9 cellular contexts compared by ENCODE assay signal in genomic region chr5:93611900-93612898, GRCh38. TPM values are rescaled to one million over a fixed set of nuclear protein-coding genes. Genes with fewer than 3 reads are reported as not detected.
A peak's percentile ranks its signal among the peaks of the same experiment; 100 is the strongest.
DNase-seq lines count a peak whose midpoint lies in the region; ATAC-seq lines count a peak whose summit lies in the region.
"Had no signal": no experiment of that assay in that cellular context is flagged by ENCODE, and none has a peak within 500 bp of the region (broad histone marks: within the 10 kb centered on the region; RNA-seq: fewer than 3 reads in every experiment).

No MANE protein-coding gene starts in this region.

- peaks cover 2% of the 10 kb centered on the region for H3K36me3 Mint-ChIP-seq in activated naive CD8-positive, alpha-beta T cell treated with anti-CD3 and anti-CD28 coated beads, Interleukin-2, amount 10 ng/mL, durations not matched to agents 7 days and 5 days
- H3K36me3 Mint-ChIP-seq in activated naive CD8-positive, alpha-beta T cell treated with anti-CD3 and anti-CD28 coated beads, Interleukin-2, amount 50 U/mL, for 24 hours (ENCODE audit: low read depth): no peaks in the 10 kb centered on the region

- no peaks in the 10 kb centered on the region for H3K4me1 ChIP-seq in SJCRH30

- POLR2A ChIA-PET in activated naive CD8-positive, alpha-beta T cell treated with anti-CD3 and anti-CD28 coated beads, Interleukin-2, amount 10 ng/mL, durations not matched to agents 7 days and 5 days (lab: Charles Lee): interaction anchor here (1.1 kb wide), 1 partner anchor 25 kb away, joined by 6 read pairs; no protein-coding TSS in a partner anchor

- H3K27ac Mint-ChIP-seq in activated naive CD8-positive, alpha-beta T cell treated with anti-CD3 and anti-CD28 coated beads, Interleukin-2, amount 10 ng/mL, durations not matched to agents 7 days and 5 days: no peak overlapping the region
- H3K27ac Mint-ChIP-seq in activated naive CD8-positive, alpha-beta T cell treated with anti-CD3 and anti-CD28 coated beads, Interleukin-2, amount 50 U/mL, for 24 hours: no peak overlapping the region
- peak overlapping the region in 1 of 2 donors; percentile 85 for H3K27ac Mint-ChIP-seq in stimulated activated naive CD8-positive, alpha-beta T cell treated with anti-CD3 and anti-CD28 coated beads, Interleukin-15, amount 100 ng/mL, for 72 hours

- H3K27ac ChIP-seq in SJCRH30: no peak overlapping the region
- H3K27ac ChIP-seq: tibial artery had no signal

- H3K9me3 Mint-ChIP-seq in activated naive CD8-positive, alpha-beta T cell treated with anti-CD3 and anti-CD28 coated beads, Interleukin-2, amount 10 ng/mL, durations not matched to agents 7 days and 5 days: peaks cover 1% of the 10 kb centered on the region
- H3K9me3 Mint-ChIP-seq in activated naive CD8-positive, alpha-beta T cell treated with anti-CD3 and anti-CD28 coated beads, Interleukin-2, amount 50 U/mL, for 24 hours: peaks cover 17% of the 10 kb centered on the region
- H3K9me3 Mint-ChIP-seq in stimulated activated naive CD8-positive, alpha-beta T cell treated with anti-CD3 and anti-CD28 coated beads, Interleukin-15, amount 100 ng/mL, for 72 hours: no peaks in the 10 kb centered on the region

- peak overlapping the region; percentile 49 for H3K4me3 ChIP-seq in SJCRH30
- H3K4me3 ChIP-seq: tibial artery had no signal

- peaks cover 86% of the 10 kb centered on the region for H3K27me3 Mint-ChIP-seq in activated naive CD8-positive, alpha-beta T cell treated with anti-CD3 and anti-CD28 coated beads, Interleukin-2, amount 10 ng/mL, durations not matched to agents 7 days and 5 days
- peaks cover 83% of the 10 kb centered on the region for H3K27me3 Mint-ChIP-seq in activated naive CD8-positive, alpha-beta T cell treated with anti-CD3 and anti-CD28 coated beads, Interleukin-2, amount 50 U/mL, for 24 hours
- peaks cover 83% of the 10 kb centered on the region for H3K27me3 Mint-ChIP-seq in stimulated activated naive CD8-positive, alpha-beta T cell treated with anti-CD3 and anti-CD28 coated beads, Interleukin-15, amount 100 ng/mL, for 72 hours

- no peaks in the 10 kb centered on the region for H3K9me3 ChIP-seq in SJCRH30 (replicated peaks)
- H3K9me3 ChIP-seq: tibial artery had no signal

- peaks cover 10% of the 10 kb centered on the region for H3K4me1 Mint-ChIP-seq in activated naive CD8-positive, alpha-beta T cell treated with anti-CD3 and anti-CD28 coated beads, Interleukin-2, amount 10 ng/mL, durations not matched to agents 7 days and 5 days
- peaks cover 2% of the 10 kb centered on the region for H3K4me1 Mint-ChIP-seq in activated naive CD8-positive, alpha-beta T cell treated with anti-CD3 and anti-CD28 coated beads, Interleukin-2, amount 50 U/mL, for 24 hours
- peaks cover 18% of the 10 kb centered on the region for H3K4me1 Mint-ChIP-seq in stimulated activated naive CD8-positive, alpha-beta T cell treated with anti-CD3 and anti-CD28 coated beads, Interleukin-15, amount 100 ng/mL, for 72 hours

- no peak for ATAC-seq in activated naive CD8-positive, alpha-beta T cell treated with anti-CD3 and anti-CD28 coated beads, Interleukin-2, amount 10 ng/mL, durations not matched to agents 7 days and 5 days (ENCODE audit: low read depth)
- no peak for ATAC-seq in activated naive CD8-positive, alpha-beta T cell treated with anti-CD3 and anti-CD28 coated beads, Interleukin-2, amount 50 U/mL, for 24 hours
- peak; percentile 15 for ATAC-seq in stimulated activated naive CD8-positive, alpha-beta T cell treated with anti-CD3 and anti-CD28 coated beads, Interleukin-15, amount 100 ng/mL, for 72 hours
- ATAC-seq in GM21529 (IDR thresholded peaks at IDR 0.05; ENCODE audit: unreplicated experiment) (no peak), GM18520 (IDR thresholded peaks at IDR 0.05; ENCODE audit: unreplicated experiment) (no peak), GM18858 (IDR thresholded peaks at IDR 0.05; ENCODE audit: unreplicated experiment) (no peak)

- H3K36me3 ChIP-seq in SJCRH30: no peaks in the 10 kb centered on the region
- H3K36me3 ChIP-seq: tibial artery had no signal

- H3K27me3 ChIP-seq in SJCRH30: no peaks in the 10 kb centered on the region

- peak; percentile 39 for DNase-seq in activated naive CD8-positive, alpha-beta T cell treated with anti-CD3 and anti-CD28 coated beads, Interleukin-2, amount 10 ng/mL, durations not matched to agents 7 days and 5 days
- no peak for DNase-seq in activated naive CD8-positive, alpha-beta T cell treated with anti-CD3 and anti-CD28 coated beads, Interleukin-2, amount 50 U/mL, for 24 hours
- peak; percentile 40 to 54 for DNase-seq in SJCRH30
- peak; percentile 43 for DNase-seq in iris pigment epithelial cell (ENCODE audit: low read depth)
- no peak for DNase-seq in stimulated activated naive CD8-positive, alpha-beta T cell treated with anti-CD3 and anti-CD28 coated beads, Interleukin-15, amount 100 ng/mL, for 72 hours
- DNase-seq: tibial artery had no signal

- H3K4me3 Mint-ChIP-seq in activated naive CD8-positive, alpha-beta T cell treated with anti-CD3 and anti-CD28 coated beads, Interleukin-2, amount 10 ng/mL, durations not matched to agents 7 days and 5 days: no peak overlapping the region
- H3K4me3 Mint-ChIP-seq in activated naive CD8-positive, alpha-beta T cell treated with anti-CD3 and anti-CD28 coated beads, Interleukin-2, amount 50 U/mL, for 24 hours: no peak overlapping the region
- H3K4me3 Mint-ChIP-seq in stimulated activated naive CD8-positive, alpha-beta T cell treated with anti-CD3 and anti-CD28 coated beads, Interleukin-15, amount 100 ng/mL, for 72 hours: peak overlapping the region; percentile 4 to 14

RNA-seq across cellular contexts. Expression of gene NR2F1, which starts 29.2 kb away (rescaled TPM):
- total RNA-seq in activated naive CD8-positive, alpha-beta T cell treated with anti-CD3 and anti-CD28 coated beads, Interleukin-2, amount 10 ng/mL, durations not matched to agents 7 days and 5 days: not detected
- 18.2 and 18.7 TPM in 2 replicates for total RNA-seq in SJCRH30 (2014; rRNA removed; shearing (Covaris generic))

RNA-seq across cellular contexts. Expression of gene NR2F1-AS1, which starts 31.2 kb away (rescaled TPM):
- not detected for total RNA-seq in activated naive CD8-positive, alpha-beta T cell treated with anti-CD3 and anti-CD28 coated beads, Interleukin-2, amount 10 ng/mL, durations not matched to agents 7 days and 5 days
- total RNA-seq in SJCRH30 (2014; rRNA removed; shearing (Covaris generic)): 11.3 and 12.4 TPM in 2 replicates

Comparison
In these comparisons a context has a peak if more than half of its experiments do, and no peak if none do; other contexts are left out.
1. DNase-seq: peak in activated naive CD8-positive, alpha-beta T cell treated with anti-CD3 and anti-CD28 coated beads, Interleukin-2, amount 10 ng/mL, durations not matched to agents 7 days and 5 days (single experiment), SJCRH30 (2 of 2) and iris pigment epithelial cell (single experiment); none in activated naive CD8-positive, alpha-beta T cell treated with anti-CD3 and anti-CD28 coated beads, Interleukin-2, amount 50 U/mL, for 24 hours (single experiment) and stimulated activated naive CD8-positive, alpha-beta T cell treated with anti-CD3 and anti-CD28 coated beads, Interleukin-15, amount 100 ng/mL, for 72 hours (0 of 2).
2. H3K4me3 Mint-ChIP-seq: peak in stimulated activated naive CD8-positive, alpha-beta T cell treated with anti-CD3 and anti-CD28 coated beads, Interleukin-15, amount 100 ng/mL, for 72 hours (2 of 2); none in activated naive CD8-positive, alpha-beta T cell treated with anti-CD3 and anti-CD28 coated beads, Interleukin-2, amount 10 ng/mL, durations not matched to agents 7 days and 5 days (single experiment) and activated naive CD8-positive, alpha-beta T cell treated with anti-CD3 and anti-CD28 coated beads, Interleukin-2, amount 50 U/mL, for 24 hours (single experiment).
3. RNA of gene NR2F1, which starts 29.2 kb away (total RNA-seq): 18.2 to 18.7 TPM in SJCRH30; not detected in activated naive CD8-positive, alpha-beta T cell treated with anti-CD3 and anti-CD28 coated beads, Interleukin-2, amount 10 ng/mL, durations not matched to agents 7 days and 5 days; every median in the first group is over 10 times any median in the second.
4. RNA of gene NR2F1-AS1, which starts 31.2 kb away (total RNA-seq): 11.3 to 12.4 TPM in SJCRH30; not detected in activated naive CD8-positive, alpha-beta T cell treated with anti-CD3 and anti-CD28 coated beads, Interleukin-2, amount 10 ng/mL, durations not matched to agents 7 days and 5 days; every median in the first group is over 10 times any median in the second.